28 cellular contexts compared by ENCODE assay signal in genomic region chr3:61354604-61355003, GRCh38.
DNase-seq lines count a peak whose midpoint lies in the region; ATAC-seq, FAIRE-seq and TF ChIP-seq lines count a peak whose summit lies in the region.
"Had no signal": no experiment of that assay in that cellular context is flagged by ENCODE, and none has a peak within 500 bp of the region (broad histone marks: within the 10 kb centered on the region; RNA-seq: fewer than 3 reads in every experiment).

No MANE protein-coding gene starts in this region.

- DNase-seq in GM12891 (ENCODE audit: insufficient read length, low spot score) (no peak), SW480 (ENCODE audit: low spot score) (peak; percentile 6), epidermal melanocyte (ENCODE audit: insufficient read length, low spot score) (no peak), NCI-H524 (lab: John Stamatoyannopoulos, UW) (no peak), osteoblast (ENCODE audit: insufficient read length, low spot score, missing footprints) (no peak)
- DNase-seq: activated CD4-positive, alpha-beta T cell treated with anti-CD3 and anti-CD28 coated beads for 48 hours; activated CD8-positive, alpha-beta memory T cell treated with anti-CD3 and anti-CD28 coated beads for 24 hours; activated gamma-delta T cell treated with Interleukin-2 at 50 U/mL for 16 hours; activated T-cell treated with anti-CD3 and anti-CD28 coated beads, Interleukin-2, amount 50 U/mL, for 1 hour; BE2C; body of pancreas; natural killer cell; NCI-H187; NCI-H526 treated with DMSO at 0.1 percent for 48 hours; occipital lobe; stimulated activated CD8-positive, alpha-beta memory T cell treated with anti-CD3 and anti-CD28 coated beads, Interleukin-4, amount 100 ng/mL, for 48 hours; stomach; thyroid gland had no signal

- H3K36me3 ChIP-seq in KMS-11 (ENCODE audit: insufficient read depth) (no peaks in the 10 kb centered on the region), osteoblast (ENCODE audit: insufficient read depth, low read length) (no peaks in the 10 kb centered on the region)
- H3K36me3 ChIP-seq: BE2C, HAP-1, stomach, thyroid gland had no signal

- H3K9ac ChIP-seq in KMS-11 = no peak overlapping the region

- no peaks in the 10 kb centered on the region for H4K20me1 ChIP-seq in KMS-11 (ENCODE audit: insufficient read depth)
- H4K20me1 ChIP-seq in osteoblast (ENCODE audit: insufficient read depth, low read length) = no peaks in the 10 kb centered on the region

- H3K79me2 ChIP-seq in KMS-11 (ENCODE audit: insufficient read depth, low read depth) = no peaks in the 10 kb centered on the region
- H3K79me2 ChIP-seq in osteoblast (ENCODE audit: insufficient read depth, low read length) = no peaks in the 10 kb centered on the region

- H3K4me3 ChIP-seq in KMS-11 (IDR thresholded peaks at IDR 0.05; ENCODE audit: insufficient read depth, low read depth, low read length) (peak overlapping the region; percentile 67), osteoblast (ENCODE audit: insufficient read depth, low read length) (no peak overlapping the region)
- H3K4me3 ChIP-seq: body of pancreas, HAP-1, K562, lung, stomach, thyroid gland had no signal

- ATAC-seq in GM18870 (IDR thresholded peaks at IDR 0.05; ENCODE audit: unreplicated experiment) (peak; percentile 39), GM21360 (IDR thresholded peaks at IDR 0.05; ENCODE audit: unreplicated experiment) (no peak)
- ATAC-seq: body of pancreas, K562, natural killer cell had no signal

- H3K27me3 ChIP-seq in KMS-11 (ENCODE audit: insufficient read depth, low read depth) (no peaks in the 10 kb centered on the region), osteoblast (ENCODE audit: insufficient read depth, low read length) (no peaks in the 10 kb centered on the region)
- H3K27me3 ChIP-seq: BE2C, body of pancreas, stomach, thyroid gland had no signal

- TF ChIP-seq POLR2A in GM12891 (IDR thresholded peaks at IDR 0.05; ENCODE audit: low read depth, low read length) = no peak

- H3K27ac ChIP-seq in KMS-11 = no peak overlapping the region
- no peak overlapping the region for H3K27ac ChIP-seq in osteoblast (ENCODE audit: low read depth, low read length)
- H3K27ac ChIP-seq: body of pancreas, stomach, thyroid gland, VCaP had no signal

- FAIRE-seq in GM12891 (lab: Jason Lieb, UNC) = no peak
- FAIRE-seq: endometrium, frontal cortex, HTR-8/SVneo, K562 had no signal

- TF ChIP-seq CTCF in KMS-11 (conservative IDR thresholded peaks at IDR 0.05; ENCODE audit: low read depth, low read length) (no peak), osteoblast (IDR thresholded peaks at IDR 0.05; ENCODE audit: extremely low read depth, low read depth, low read length) (no peak)

- H2AFZ ChIP-seq in KMS-11 (ENCODE audit: low read depth) = no peak overlapping the region
- no peak overlapping the region for H2AFZ ChIP-seq in osteoblast (ENCODE audit: low read length)

- H3K4me1 ChIP-seq in KMS-11 (ENCODE audit: low read depth, poor library complexity, severe bottlenecking) = peaks cover 54% of the 10 kb centered on the region
- H3K4me1 ChIP-seq in osteoblast (ENCODE audit: insufficient read depth, low read length) = no peaks in the 10 kb centered on the region
- H3K4me1 ChIP-seq: BE2C, body of pancreas had no signal

- H3K9me3 ChIP-seq in osteoblast (ENCODE audit: low read depth, low read length) = no peaks in the 10 kb centered on the region
- H3K9me3 ChIP-seq: BE2C, body of pancreas, HAP-1, stomach, thyroid gland had no signal

- H3K4me2 ChIP-seq in KMS-11 (peak overlapping the region; percentile 41; the same call in 1 of the 2 replicates), osteoblast (ENCODE audit: insufficient read depth, low read length) (no peak overlapping the region)

TF ChIP-seq in GM12891, 5 proteins besides CTCF, POLR2A, EP300 and RAD21:
- TF ChIP-seq PAX5 (IDR thresholded peaks at IDR 0.05; ENCODE audit: insufficient read depth, low read length, severe bottlenecking) (no peak), SPI1 (IDR thresholded peaks at IDR 0.05; ENCODE audit: low read depth, low read length) (peak; percentile 92)
